In genomic region chr16:58000706-58001676, GRCh38 we compare ENCODE assay signal across 7 cellular contexts. TPM values are rescaled to one million over a fixed set of nuclear protein-coding genes. Genes with fewer than 3 reads are reported as not detected.
A peak's percentile ranks its signal among the peaks of the same experiment; 100 is the strongest.
DNase-seq lines count a peak whose midpoint lies in the region; ATAC-seq, FAIRE-seq and TF ChIP-seq lines count a peak whose summit lies in the region.

TSS of gene USB1 (plus strand) at chr16:58001407. CDS start at chr16:58001484, 77 bp downstream.

- TF ChIP-seq EP300 in GM12878 (IDR thresholded peaks at IDR 0.05; ENCODE audit: borderline replicate concordance in 1 of 2, control insufficient read depth in 1 of 2, low read depth in 2 of 2, low read length in 2 of 2), result no peak

- peak within 1 kb of the TSS; percentile 74 for H3K9ac ChIP-seq in GM12878 (ENCODE audit: control insufficient read depth, insufficient read depth, low read length)

- FAIRE-seq in GM12878 (lab: Jason Lieb, UNC), result peak; percentile 98

- peaks cover 13% of the 10 kb centered on the region for H3K4me1 ChIP-seq in GM12878 (ENCODE audit: control insufficient read depth, insufficient read depth, low read length)
- H3K4me1 ChIP-seq in iPS DF 6.9 (ENCODE audit: control insufficient read depth, insufficient read depth, low read length), result peaks cover 2% of the 10 kb centered on the region; the same call in 1 of the 2 replicates

- intact Hi-C loops in GM12878 (cut with micrococcal nuclease; ENCODE audit: unreplicated experiment), result loop anchor here (5.0 kb wide), 1 partner anchor 409 kb away; no protein-coding TSS in a partner anchor

- RAD21 ChIA-PET in GM12878 (lab: Charles Lee; ENCODE audit: unreplicated experiment), result interaction anchor here (1.1 to 2.3 kb wide), 3 partner anchors 94 to 127 kb away, joined by 3 to 5 read pairs (median 3); no protein-coding TSS in a partner anchor

- SMC1A ChIA-PET in GM12878 (lab: Charles Lee; ENCODE audit: uncharacterized antibody, unreplicated experiment), result interaction anchor here (0.8 to 1.7 kb wide), 5 partner anchors 13 to 353 kb away, joined by 3 to 4 read pairs (median 4); partner anchors contain the start of gene CFAP20

- H3K27me3 ChIP-seq in GM12878 (replicated peaks in 1 of 2; ENCODE audit: control insufficient read depth in 2 of 2, insufficient read depth in 2 of 2, low read length in 1 of 2) (no peaks in the 10 kb centered on the region), iPS DF 6.9 (ENCODE audit: control insufficient read depth, insufficient read depth, low read length) (no peaks in the 10 kb centered on the region)

- POLR2A ChIA-PET in GM12878 (lab: Charles Lee), result interaction anchor here (1.0 kb wide), 1 partner anchor 265 kb away, joined by 3 read pairs; no protein-coding TSS in a partner anchor

- H3K36me3 ChIP-seq in GM12878 (ENCODE audit: control insufficient read depth in 2 of 2, insufficient read depth in 2 of 2, low read length in 1 of 2) (no peaks in the 10 kb centered on the region; a peak in 2 of 4 replicates), iPS DF 6.9 (ENCODE audit: control insufficient read depth, insufficient read depth, low read length) (peaks cover 18% of the 10 kb centered on the region)

- CTCF ChIA-PET in GM12878 (lab: Yijun Ruan, JAX), result interaction anchor here (0.7 to 3.8 kb wide), 6 partner anchors 96 to 194 kb away, joined by 3 to 20 read pairs (median 6); no protein-coding TSS in a partner anchor

- H3K79me2 ChIP-seq in GM12878 (ENCODE audit: control insufficient read depth, insufficient read depth, low read length), result peaks cover 12% of the 10 kb centered on the region

- H3K9me3 ChIP-seq in GM12878 (replicated peaks; ENCODE audit: control insufficient read depth, insufficient read depth, low read length), result no peaks in the 10 kb centered on the region
- H3K9me3 ChIP-seq in iPS DF 6.9 (ENCODE audit: control insufficient read depth, insufficient read depth, low read length), result no peaks in the 10 kb centered on the region

- BruUV-seq in GM12878 (replicated peaks; lab: Mats Ljungman, UMichigan), result no TSS peak

- under 1% methylated on average over 64 of the region's 81 CpGs for WGBS in GM12878 (ENCODE audit: insufficient coverage, insufficient replicate concordance, low lambda C conversion rate, missing lambda C conversion rate)
- WGBS in iPS DF 6.9 (ENCODE audit: insufficient coverage, insufficient read length), result no CpG with 5 or more reads among the region's 81 CpGs

- H4K20me1 ChIP-seq in GM12878 (ENCODE audit: control insufficient read depth, insufficient read depth), result no peaks in the 10 kb centered on the region

- TF ChIP-seq POLR2A in GM12878 (IDR thresholded peaks at IDR 0.05; ENCODE audit: low read depth, low read length), result peak; percentile 88

- H2AFZ ChIP-seq in GM12878 (ENCODE audit: control insufficient read depth, low read depth, low read length), result peak within 1 kb of the TSS; percentile 94

- in situ Hi-C loops in GM12878 (cut with MboI), result loop anchor here (5.0 to 10.0 kb wide), 3 partner anchors 104 to 416 kb away; no protein-coding TSS in a partner anchor

- ATAC-seq in GM18498 (IDR thresholded peaks at IDR 0.05; ENCODE audit: unreplicated experiment) (peak; percentile 85), HG02678 (IDR thresholded peaks at IDR 0.05; ENCODE audit: unreplicated experiment) (peak; percentile 77), GM12878 (peak; percentile 91)

- H3K4me3 ChIP-seq in GM12878, result peak within 1 kb of the TSS; percentile 98
- peak within 1 kb of the TSS; percentile 86; the same call in 1 of the 2 replicates for H3K4me3 ChIP-seq in iPS DF 6.9 (ENCODE audit: low read length)
- H3K4me3 ChIP-seq in skeletal muscle cell (ENCODE audit: low read depth, low read length), result peak within 1 kb of the TSS; percentile 74

- DNase-seq in NCI-H128 (lab: John Stamatoyannopoulos, UW; ENCODE audit: unreplicated experiment), result peak; percentile 54
- DNase-seq in T-helper 9 cell, result peak; percentile 79
- peak; percentile 56 for DNase-seq in GM12878 (ENCODE audit: low read depth, low spot score)
- no peak for DNase-seq in iPS DF 6.9 (ENCODE audit: low read depth, low spot score)
- DNase-seq in skeletal muscle cell (ENCODE audit: low read depth), result no peak

- TF ChIP-seq RAD21 in GM12878 (IDR thresholded peaks at IDR 0.05; ENCODE audit: insufficient read depth, low read depth, low read length), result peak; percentile 56; the same call in 1 of the 2 replicates

- peak; percentile 42 to 75 (median 57) for TF ChIP-seq CTCF in GM12878 (IDR thresholded peaks at IDR 0.05 in 2 of 3, conservative IDR thresholded peaks at IDR 0.05 in 1 of 3; ENCODE audit: control insufficient read depth in 2 of 3, extremely low read depth in 1 of 3, insufficient read depth in 1 of 3, low read depth in 3 of 3, low read length in 3 of 3)

- H3K4me2 ChIP-seq in GM12878 (ENCODE audit: control insufficient read depth, insufficient read depth), result peak within 1 kb of the TSS; percentile 98

- H3K27ac ChIP-seq in GM12878 (ENCODE audit: control insufficient read depth, insufficient read depth) (peak within 1 kb of the TSS; percentile 78), iPS DF 6.9 (ENCODE audit: low read length) (no peak within 1 kb of the TSS)

TF ChIP-seq in GM12878, 131 proteins besides CTCF, POLR2A, EP300 and RAD21 (continues in another document):
- TF ChIP-seq NFYA (IDR thresholded peaks at IDR 0.05; ENCODE audit: borderline replicate concordance, low read depth, low read length) (no peak), EGR1 (IDR thresholded peaks at IDR 0.05; ENCODE audit: borderline replicate concordance in 1 of 2, low read depth in 2 of 2, low read length in 2 of 2) (0 out of 3 replicates have a peak, but pooled peaks of 1 of the 2 experiments have one; percentile 1), REST (IDR thresholded peaks at IDR 0.05; ENCODE audit: low read depth, low read length) (no peak), BHLHE40 (IDR thresholded peaks at IDR 0.05; ENCODE audit: borderline replicate concordance in 1 of 2, low read depth in 2 of 2, low read length in 1 of 2) (peak; percentile 71 to 75; a peak in 3 of 4 replicates), CHD4 (IDR thresholded peaks at IDR 0.05) (no peak), NR2C2 (IDR thresholded peaks at IDR 0.05; ENCODE audit: borderline replicate concordance, control insufficient read depth, insufficient read length, low read depth) (no peak), EED (IDR thresholded peaks at IDR 0.05; ENCODE audit: low read depth) (0 out of 2 replicates have a peak, but pooled peaks have one; percentile 19), LARP7 (IDR thresholded peaks at IDR 0.05) (peak; percentile 5; the same call in 1 of the 2 replicates), TAF1 (IDR thresholded peaks at IDR 0.05; ENCODE audit: borderline replicate concordance, low read depth, low read length) (peak; percentile 48; the same call in 1 of the 2 replicates), SPI1 (IDR thresholded peaks at IDR 0.05; ENCODE audit: borderline replicate concordance, insufficient read depth, low read depth, low read length) (peak; percentile 46; the same call in 1 of the 2 replicates), PML (IDR thresholded peaks at IDR 0.05; ENCODE audit: low read length) (peak; percentile 80; the same call in 1 of the 2 replicates), IKZF1 (conservative IDR thresholded peaks at IDR 0.05) (peak; percentile 23; the same call in 1 of the 2 replicates), RUNX3 (IDR thresholded peaks at IDR 0.05; ENCODE audit: low read length) (0 out of 2 replicates have a peak, but pooled peaks have one; percentile 3), TCF12 (IDR thresholded peaks at IDR 0.05; ENCODE audit: low read depth, low read length) (0 out of 2 replicates have a peak, but pooled peaks have one; percentile 42), SMAD5 (IDR thresholded peaks at IDR 0.05; ENCODE audit: low read depth) (peak; percentile 79; the same call in 1 of the 2 replicates)

RNA-seq across cellular contexts. Expression of gene USB1, which starts in this region (rescaled TPM):
- 44.1 and 54.1 TPM in 2 replicates for total RNA-seq in GM12878 (2013; cell fraction: nucleolus; rRNA removed)
- total RNA-seq in GM12878 (2014; rRNA removed) (9.7 and 9.9 TPM in 2 replicates), GM12878 (2014; rRNA removed; fragmentation: Illumina TruSeq; extraction: Trizol) (9.4 and 10.0 TPM in 2 replicates), GM12878 (2021) (50.2 and 50.8 TPM in 2 replicates)
- polyA plus RNA-seq in GM12878 (2011; ENCODE audit: low read depth), result 20.3 TPM
- polyA plus RNA-seq in GM12878 (2011; rRNA removed) (28.3 and 45.4 TPM in 2 replicates), GM12878 (2014; fragmentation: Illumina TruSeq; extraction: Trizol) (37.6 and 39.7 TPM in 2 replicates), GM12878 (2014; fragmentation: Nextera tagmentation; extraction: Ambion mirVana) (1 to 10 TPM; 7.9 to 8.7 TPM), GM12878 (2014; rRNA removed) (41.1 and 43.5 TPM in 2 replicates), GM12878 (2016; fragmentation: Nextera tagmentation; extraction: Ambion mirVana) (10 to 100 TPM; 53.2 to 72.2 TPM)
- polyA plus RNA-seq in GM12878 (2011; cell fraction: cytosol; rRNA removed), result 50.4 and 59.0 TPM in 2 replicates
- 40.6 and 53.8 TPM in 2 replicates for polyA plus RNA-seq in GM12878 (2011; cell fraction: nucleus; rRNA removed)
- polyA plus RNA-seq in GM12878 (2012), result 21.3 and 31.1 TPM in 2 replicates
- polyA minus RNA-seq in GM12878 (2011; rRNA and poly(A)+ RNA removed), result 33.4 and 50.6 TPM in 2 replicates
- 28.3 and 28.5 TPM in 2 replicates for polyA minus RNA-seq in GM12878 (2011; cell fraction: cytosol; rRNA and poly(A)+ RNA removed)
- polyA minus RNA-seq in GM12878 (2011; cell fraction: nucleus; rRNA and poly(A)+ RNA removed), result 19.0 and 30.3 TPM in 2 replicates

Comparison
In these comparisons a context has a peak if more than half of its experiments do, and no peak if none do; other contexts are left out.
1. DNase-seq: peak in NCI-H128 (single experiment), T-helper 9 cell (single experiment) and GM12878 (single experiment); none in iPS DF 6.9 (single experiment) and skeletal muscle cell (single experiment).
2. Peak in every context shown above with its lines, with median percentiles within 50 percentile points of each other: ATAC-seq and H3K4me3 ChIP-seq.